In the genomic region with DNA sequence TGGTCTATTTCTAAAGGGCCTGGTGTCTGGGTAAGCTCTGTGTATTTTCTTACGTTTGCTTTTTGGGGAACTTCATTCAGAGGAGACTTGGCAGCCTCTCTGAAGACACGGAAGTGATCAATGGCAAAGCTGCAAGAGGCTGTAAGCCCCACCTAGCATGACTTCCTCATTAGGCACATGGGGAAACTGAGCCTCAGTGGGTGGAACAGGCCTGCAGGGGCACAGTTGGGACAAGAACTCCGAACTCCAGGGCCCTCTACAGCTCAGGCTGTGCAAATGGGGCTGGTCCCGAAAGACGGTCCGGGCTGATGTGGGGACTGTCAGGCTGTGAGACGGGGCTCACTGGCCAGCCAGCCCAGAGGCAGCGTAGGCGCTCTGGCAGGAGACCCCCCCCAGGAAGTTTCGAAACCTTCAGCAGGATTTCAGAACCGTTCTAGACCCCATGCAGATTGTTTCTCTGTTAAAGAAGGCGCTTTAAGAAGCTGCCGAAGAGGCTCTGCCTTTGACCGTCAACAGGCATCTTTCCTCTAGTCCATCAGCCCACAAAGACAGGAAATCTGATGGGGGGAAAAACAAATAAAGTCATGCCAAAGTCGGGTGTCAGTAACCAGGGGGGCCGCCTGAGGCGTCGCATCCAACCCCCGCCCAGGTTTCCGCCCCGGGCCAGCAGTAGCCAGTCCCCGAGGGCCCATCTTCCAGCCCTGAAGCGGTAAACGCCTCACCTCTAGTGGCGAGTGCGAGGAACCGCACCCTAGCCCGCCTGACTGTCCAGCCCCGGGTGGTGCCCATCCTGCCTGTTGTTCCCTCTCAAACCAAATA, we compare ENCODE assay signal across 8 cellular contexts.
DNase-seq lines count a peak whose midpoint lies in the region; ATAC-seq lines count a peak whose summit lies in the region.

No MANE protein-coding gene starts in this region.

- peak; percentile 41 for ATAC-seq in HG02610 (IDR thresholded peaks at IDR 0.05; ENCODE audit: unreplicated experiment)
- ATAC-seq in activated naive CD8-positive, alpha-beta T cell treated with anti-CD3 and anti-CD28 coated beads, Interleukin-2, amount 50 U/mL, for 24 hours: peak; percentile 71
- no peak for ATAC-seq in HG03135 (IDR thresholded peaks at IDR 0.05; ENCODE audit: unreplicated experiment)

- H3K4me1 Mint-ChIP-seq in activated naive CD8-positive, alpha-beta T cell treated with anti-CD3 and anti-CD28 coated beads, Interleukin-2, amount 50 U/mL, for 24 hours: peaks cover 25% of the 10 kb centered on the region

- H3K36me3 Mint-ChIP-seq in activated naive CD8-positive, alpha-beta T cell treated with anti-CD3 and anti-CD28 coated beads, Interleukin-2, amount 50 U/mL, for 24 hours (ENCODE audit: low read depth): no peaks in the 10 kb centered on the region

- peaks cover 4% of the 10 kb centered on the region for H3K27me3 Mint-ChIP-seq in activated naive CD8-positive, alpha-beta T cell treated with anti-CD3 and anti-CD28 coated beads, Interleukin-2, amount 50 U/mL, for 24 hours

- no peaks in the 10 kb centered on the region for H3K9me3 Mint-ChIP-seq in activated naive CD8-positive, alpha-beta T cell treated with anti-CD3 and anti-CD28 coated beads, Interleukin-2, amount 50 U/mL, for 24 hours

- H3K27ac Mint-ChIP-seq in activated naive CD8-positive, alpha-beta T cell treated with anti-CD3 and anti-CD28 coated beads, Interleukin-2, amount 50 U/mL, for 24 hours: no peak overlapping the region

- peak overlapping the region; percentile 19 for H3K4me3 Mint-ChIP-seq in activated naive CD8-positive, alpha-beta T cell treated with anti-CD3 and anti-CD28 coated beads, Interleukin-2, amount 50 U/mL, for 24 hours

- peak; percentile 34 for DNase-seq in GDM1 (lab: John Stamatoyannopoulos, UW)
- peak; percentile 69 for DNase-seq in SKM-1 (lab: John Stamatoyannopoulos, UW; ENCODE audit: unreplicated experiment)
- DNase-seq in activated naive CD8-positive, alpha-beta T cell treated with anti-CD3 and anti-CD28 coated beads, Interleukin-2, amount 50 U/mL, for 24 hours: peak; percentile 76
- DNase-seq in iPS DF 19.7 (ENCODE audit: low read depth, low spot score): peak; percentile 35
- peak; percentile 43 for DNase-seq in stimulated activated CD4-positive, alpha-beta T cell treated with anti-CD3 and anti-CD28 coated beads, Interleukin-12 subunit alpha, Interleukin-12 subunit beta, amount 100 ng/mL, for 4 hours
- DNase-seq in H4 (ENCODE audit: low spot score): no peak
